ENCODE assay signal across 8 cellular contexts in genomic region chr16:15644962-15645465, GRCh38. TPM values are rescaled to one million over a fixed set of nuclear protein-coding genes. Genes with fewer than 3 reads are reported as not detected.
A peak's percentile ranks its signal among the peaks of the same experiment; 100 is the strongest.
DNase-seq lines count a peak whose midpoint lies in the region; ATAC-seq and TF ChIP-seq lines count a peak whose summit lies in the region.
"Not testable (repeated sequence)": the region's sequence is repeated elsewhere in the genome, so short reads cannot be mapped to it uniquely, and the experiment has no call there.

No MANE protein-coding gene starts in this region.

- not testable (repeated sequence) for H3K36me3 Mint-ChIP-seq in endodermal cell (ENCODE audit: low read depth); stimulated activated memory B cell treated with anti-CD40 and anti-IgM and Interleukin-4, amounts not matched to agents 10 μg/mL and 1 μg/mL and 100 μg/mL, for 72 hours

- not testable (repeated sequence) for H3K4me3 ChIP-seq in BLaER1; HAP-1; RWPE2 (ENCODE audit: severe bottlenecking); endodermal cell (ENCODE audit: low read length)

- in situ Hi-C loops in HAP-1 (cut with MboI; ENCODE audit: low sequenced_read_pairs) = not testable (repeated sequence)

- H3K9ac ChIP-seq in BLaER1; endodermal cell (ENCODE audit: extremely low read depth, low read length, poor library complexity, severe bottlenecking): not testable (repeated sequence)

- H3K27ac ChIP-seq in BLaER1; endodermal cell (ENCODE audit: low read depth, low read length): not testable (repeated sequence)
- peak overlapping the region; percentile 99 for H3K27ac ChIP-seq in RWPE2 (ENCODE audit: poor library complexity, severe bottlenecking)

- not testable (repeated sequence) for H3K9me3 ChIP-seq in BLaER1; HAP-1; RWPE2 (ENCODE audit: severe bottlenecking); endodermal cell (ENCODE audit: control insufficient read depth, low read length)

- not testable (repeated sequence) for H3K27me3 ChIP-seq in BLaER1; HAP-1 (ENCODE audit: low read depth); RWPE2 (ENCODE audit: insufficient read depth, poor library complexity, severe bottlenecking); endodermal cell (ENCODE audit: control insufficient read depth, insufficient read depth, low read length, poor library complexity, severe bottlenecking)

- WGBS in endodermal cell (ENCODE audit: insufficient coverage in 1 of 2, insufficient read length in 1 of 2), 2 experiments = 81 to 94% methylated on average over 6 to 9 of the region's 10 CpGs

- H3K27ac Mint-ChIP-seq in endodermal cell = not testable (repeated sequence)
- H3K27ac Mint-ChIP-seq in stimulated activated memory B cell treated with anti-CD40 and anti-IgM and Interleukin-4, amounts not matched to agents 10 μg/mL and 1 μg/mL and 100 μg/mL, for 72 hours = peak overlapping the region; percentile 99

- not testable (repeated sequence) for H3K27me3 Mint-ChIP-seq in endodermal cell (ENCODE audit: insufficient read depth); stimulated activated memory B cell treated with anti-CD40 and anti-IgM and Interleukin-4, amounts not matched to agents 10 μg/mL and 1 μg/mL and 100 μg/mL, for 72 hours

- DNase-seq in HAP-1 (ENCODE audit: low spot score in 2 of 2) = peak; percentile 71 to 81
- peak; percentile 16 for DNase-seq in NCI-H146 (lab: John Stamatoyannopoulos, UW)
- peak; percentile 81 for DNase-seq in RWPE2 (ENCODE audit: low spot score)
- DNase-seq in activated T-cell treated with anti-CD3 and anti-CD28 coated beads, Interleukin-2, amount 50 U/mL, for 48 hours = peak; percentile 41 to 52
- DNase-seq in endodermal cell = peak; percentile 50
- peak; percentile 74 for DNase-seq in kidney tubule cell (ENCODE audit: low spot score)

- H3K9me3 Mint-ChIP-seq in endodermal cell; stimulated activated memory B cell treated with anti-CD40 and anti-IgM and Interleukin-4, amounts not matched to agents 10 μg/mL and 1 μg/mL and 100 μg/mL, for 72 hours: not testable (repeated sequence)

- H3K36me3 ChIP-seq in BLaER1; HAP-1 (replicated peaks); RWPE2 (ENCODE audit: low read depth); endodermal cell (ENCODE audit: control insufficient read depth, insufficient read depth, low read length): not testable (repeated sequence)

- peaks cover 17% of the 10 kb centered on the region for H3K4me1 Mint-ChIP-seq in endodermal cell
- peaks cover 54% of the 10 kb centered on the region for H3K4me1 Mint-ChIP-seq in stimulated activated memory B cell treated with anti-CD40 and anti-IgM and Interleukin-4, amounts not matched to agents 10 μg/mL and 1 μg/mL and 100 μg/mL, for 72 hours

- peak; percentile 42 for TF ChIP-seq CTCF in RWPE2 (IDR thresholded peaks at IDR 0.05; ENCODE audit: poor library complexity, severe bottlenecking)
- not testable (repeated sequence) for TF ChIP-seq CTCF in endodermal cell (conservative IDR thresholded peaks at IDR 0.05)

- peak overlapping the region; percentile 75; the same call in 1 of the 2 replicates for H3K4me2 ChIP-seq in BLaER1

- H3K4me1 ChIP-seq in BLaER1 = peaks cover 46% of the 10 kb centered on the region
- peaks cover 27% of the 10 kb centered on the region for H3K4me1 ChIP-seq in HAP-1
- peaks cover 19% of the 10 kb centered on the region for H3K4me1 ChIP-seq in RWPE2 (ENCODE audit: insufficient read depth, poor library complexity, severe bottlenecking)
- H3K4me1 ChIP-seq in endodermal cell (ENCODE audit: control insufficient read depth, insufficient read depth, low read length) = not testable (repeated sequence)

- not testable (repeated sequence) for H3K4me3 Mint-ChIP-seq in endodermal cell; stimulated activated memory B cell treated with anti-CD40 and anti-IgM and Interleukin-4, amounts not matched to agents 10 μg/mL and 1 μg/mL and 100 μg/mL, for 72 hours

- peaks cover 19% of the 10 kb centered on the region; the same call in 1 of the 2 replicates for H4K20me1 ChIP-seq in BLaER1

- ATAC-seq in RWPE2 (ENCODE audit: low read depth) = 0 out of 3 replicates have a peak, but pooled peaks have one; percentile 1
- ATAC-seq in stimulated activated memory B cell treated with anti-CD40 and anti-IgM and Interleukin-4, amounts not matched to agents 10 μg/mL and 1 μg/mL and 100 μg/mL, for 72 hours = not testable (repeated sequence)

RNA-seq across cellular contexts. Expression of gene MARF1, which starts 2.1 kb away (rescaled TPM):
- 10 to 100 TPM; 39.3 to 39.6 TPM for total RNA-seq in endodermal cell
- polyA plus RNA-seq in endodermal cell (2013, experiment 1 of 2) = 29.8 TPM
- polyA plus RNA-seq in endodermal cell (2013, experiment 2 of 2) = 25.0 TPM

RNA-seq across cellular contexts. Expression of gene NDE1, which starts 5.0 kb away (rescaled TPM):
- 10 to 100 TPM; 60.5 to 69.2 TPM for total RNA-seq in endodermal cell
- 75.0 TPM for polyA plus RNA-seq in endodermal cell (2013, experiment 1 of 2)
- 73.9 TPM for polyA plus RNA-seq in endodermal cell (2013, experiment 2 of 2)

Comparison
In these comparisons a context has a peak if more than half of its experiments do, and no peak if none do; other contexts are left out.
1. DNase-seq: peak in every context shown above with its lines; median percentile 81 in RWPE2; 76 in HAP-1; 74 in kidney tubule cell; 50 in endodermal cell; 46 in activated T-cell treated with anti-CD3 and anti-CD28 coated beads, Interleukin-2, amount 50 U/mL, for 48 hours; 16 in NCI-H146.